Comparison of ENCODE assay signal across 30 cellular contexts in genomic region chr6:3076320-3076719, GRCh38. TPM values are rescaled to one million over a fixed set of nuclear protein-coding genes. Genes with fewer than 3 reads are reported as not detected.
DNase-seq lines count a peak whose midpoint lies in the region; ATAC-seq, FAIRE-seq and TF ChIP-seq lines count a peak whose summit lies in the region.
"Had no signal": no experiment of that assay in that cellular context is flagged by ENCODE, and none has a peak within 500 bp of the region (broad histone marks: within the 10 kb centered on the region; RNA-seq: fewer than 3 reads in every experiment).

No MANE protein-coding gene starts in this region.

- no peak for ATAC-seq in HepG2
- ATAC-seq in right lobe of liver: no peak
- no peak for ATAC-seq in central memory CD8-positive, alpha-beta T cell (replicated peaks; ENCODE audit: extremely low read depth, poor library complexity, severe bottlenecking)
- no peak for ATAC-seq in stimulated activated effector memory CD8-positive, alpha-beta T cell treated with anti-CD3 and anti-CD28 coated beads, Interleukin-12 subunit alpha, Interleukin-12 subunit beta, amount 100 ng/mL, for 72 hours
- ATAC-seq in HG03565 (IDR thresholded peaks at IDR 0.05; ENCODE audit: unreplicated experiment): no peak
- ATAC-seq: Right ventricle myocardium inferior had no signal

- H3K9me3 ChIP-seq in HepG2 (ENCODE audit: low read length) (no peaks in the 10 kb centered on the region), right lobe of liver (no peaks in the 10 kb centered on the region), Loucy (ENCODE audit: insufficient read depth, low read depth, low read length) (no peaks in the 10 kb centered on the region)
- H3K9me3 ChIP-seq in effector memory CD4-positive, alpha-beta T cell (ENCODE audit: control insufficient read depth, low read length): no peaks in the 10 kb centered on the region
- H3K9me3 ChIP-seq: BE2C, ovary, upper lobe of left lung had no signal

- H2AFZ ChIP-seq in HepG2 (ENCODE audit: low read length): no peak overlapping the region
- no peak overlapping the region for H2AFZ ChIP-seq in Loucy (ENCODE audit: low read length)
- H2AFZ ChIP-seq: PC-9 had no signal

- 89% methylated on average over 3 of the region's 3 CpGs for WGBS in HepG2 (ENCODE audit: low lambda C conversion rate)
- 71% methylated on average over 1 of the region's 3 CpGs for WGBS in right lobe of liver (ENCODE audit: insufficient coverage, low coverage, low lambda C conversion rate, missing lambda C conversion rate)

- H3K27ac ChIP-seq in HepG2 (ENCODE audit: extremely low read length, insufficient read depth, low read length) (peak overlapping the region; percentile 58), right lobe of liver (peak overlapping the region in 1 of 3 donors; percentile 20)
- H3K27ac ChIP-seq in effector memory CD4-positive, alpha-beta T cell (ENCODE audit: insufficient read depth, low read length, poor library complexity, severe bottlenecking): no peak overlapping the region
- H3K27ac ChIP-seq: ovary, PC-9 had no signal

- DNase-seq in HepG2 (ENCODE audit: low spot score) (no peak), right lobe of liver (no peak), germinal center (ENCODE audit: low spot score) (no peak)
- no peak for DNase-seq in central memory CD8-positive, alpha-beta T cell (ENCODE audit: low spot score in 2 of 2)
- no peak for DNase-seq in stimulated activated effector memory CD8-positive, alpha-beta T cell treated with anti-CD3 and anti-CD28 coated beads, Interleukin-12 subunit alpha, Interleukin-12 subunit beta, amount 100 ng/mL, for 72 hours (ENCODE audit: low spot score in 2 of 2)
- DNase-seq in effector memory CD4-positive, alpha-beta T cell: no peak
- DNase-seq: activated CD4-positive, alpha-beta T cell treated with anti-CD3 and anti-CD28 coated beads for 4 hours; activated CD8-positive, alpha-beta memory T cell treated with anti-CD3 and anti-CD28 coated beads, Interleukin-2, amount 10 ng/mL, durations not matched to agents 7 days and 5 days; activated naive CD4-positive, alpha-beta T cell treated with anti-CD3 and anti-CD28 coated beads for 36 hours; activated T-cell treated with anti-CD3 and anti-CD28 coated beads, Interleukin-2, amount 50 U/mL, for 48 hours; amniotic stem cell; BE2C; COR-L47; KBM-7; NCI-H1417; NCI-H2029 treated with DMSO at 0.1 percent for 48 hours; NCI-H526; NK-92 treated with Interleukin-12 subunit alpha and Interleukin-12 subunit beta, amount 100 ng/mL, for 24 hours; ovary; PC-9; stimulated activated naive CD4-positive, alpha-beta T cell; upper lobe of left lung had no signal

- no peak for TF ChIP-seq RAD21 in HepG2 (CRISPR knock-in tag; IDR thresholded peaks at IDR 0.05)

- TF ChIP-seq POLR2A in HepG2 (IDR thresholded peaks at IDR 0.05; ENCODE audit: insufficient read depth in 1 of 2, low read depth in 2 of 2, low read length in 2 of 2): no peak
- no peak for TF ChIP-seq POLR2A in right lobe of liver (IDR thresholded peaks at IDR 0.05)

- peaks cover 78% of the 10 kb centered on the region for H3K4me1 Mint-ChIP-seq in central memory CD8-positive, alpha-beta T cell
- H3K4me1 Mint-ChIP-seq in stimulated activated effector memory CD8-positive, alpha-beta T cell treated with anti-CD3 and anti-CD28 coated beads, Interleukin-12 subunit alpha, Interleukin-12 subunit beta, amount 100 ng/mL, for 72 hours: peaks cover 55% of the 10 kb centered on the region

- intact Hi-C loops in HepG2 (cut with micrococcal nuclease; ENCODE audit: unreplicated experiment): no loop called here
- intact Hi-C loops in right lobe of liver (cut with DNase I): no loop called here

- no peak overlapping the region for H3K4me2 ChIP-seq in HepG2 (ENCODE audit: low read depth, low read length)
- peak overlapping the region; percentile 67 for H3K4me2 ChIP-seq in Loucy (ENCODE audit: low read depth, low read length, poor library complexity, severe bottlenecking)
- H3K4me2 ChIP-seq: PC-9 had no signal

- H3K27me3 ChIP-seq in HepG2 (ENCODE audit: control insufficient read depth in 1 of 2, insufficient read depth in 2 of 2, low read length in 2 of 2): no peaks in the 10 kb centered on the region
- no peaks in the 10 kb centered on the region for H3K27me3 ChIP-seq in right lobe of liver
- no peaks in the 10 kb centered on the region for H3K27me3 ChIP-seq in Loucy (ENCODE audit: insufficient read depth, low read length, poor library complexity, severe bottlenecking)
- no peaks in the 10 kb centered on the region for H3K27me3 ChIP-seq in effector memory CD4-positive, alpha-beta T cell (replicated peaks; ENCODE audit: control insufficient read depth, insufficient read depth, low read length, poor library complexity, severe bottlenecking)
- H3K27me3 ChIP-seq: BE2C, ovary, upper lobe of left lung had no signal

- CTCF ChIA-PET in HepG2 (lab: Yijun Ruan, JAX; ENCODE audit: low intra/inter-chr PET ratio, low total read pairs): no interaction called here

- H4K20me1 ChIP-seq in HepG2 (ENCODE audit: insufficient read depth, low read length) (no peaks in the 10 kb centered on the region), Loucy (ENCODE audit: insufficient read depth, low read length, poor library complexity, severe bottlenecking) (peaks cover 29% of the 10 kb centered on the region)

- TF ChIP-seq EP300 in HepG2 (IDR thresholded peaks at IDR 0.05; ENCODE audit: low read depth in 2 of 2, low read length in 2 of 2) (no peak), HepG2 (CRISPR knock-in tag; IDR thresholded peaks at IDR 0.05; ENCODE audit: borderline replicate concordance) (no peak)

- H3K27me3 Mint-ChIP-seq in central memory CD8-positive, alpha-beta T cell: no peaks in the 10 kb centered on the region
- H3K27me3 Mint-ChIP-seq: activated CD8-positive, alpha-beta memory T cell treated with anti-CD3 and anti-CD28 coated beads, Interleukin-2, amount 10 ng/mL, durations not matched to agents 7 days and 5 days; brain had no signal

- POLR2A ChIA-PET in HepG2 (lab: Yijun Ruan, JAX): interaction anchor here (1.8 to 2.6 kb wide), 2 partner anchors 13 to 42 kb away, joined by 7 to 8 read pairs; partner anchors contain the start of gene BPHL

- no peaks in the 10 kb centered on the region for H3K9me2 ChIP-seq in Loucy (replicated peaks; ENCODE audit: low read depth, low read length)

- FAIRE-seq in HepG2 (lab: Jason Lieb, UNC): peak; percentile 51
- FAIRE-seq: endothelial cell of umbilical vein, frontal cortex had no signal

- no peaks in the 10 kb centered on the region for H3K9me3 Mint-ChIP-seq in central memory CD8-positive, alpha-beta T cell
- no peaks in the 10 kb centered on the region for H3K9me3 Mint-ChIP-seq in stimulated activated effector memory CD8-positive, alpha-beta T cell treated with anti-CD3 and anti-CD28 coated beads, Interleukin-12 subunit alpha, Interleukin-12 subunit beta, amount 100 ng/mL, for 72 hours
- H3K9me3 Mint-ChIP-seq: activated naive CD4-positive, alpha-beta T cell treated with anti-CD3 and anti-CD28 coated beads for 36 hours; neural crest cell had no signal

- H3K4me3 Mint-ChIP-seq in central memory CD8-positive, alpha-beta T cell: peak overlapping the region; percentile 61
- H3K4me3 Mint-ChIP-seq in stimulated activated effector memory CD8-positive, alpha-beta T cell treated with anti-CD3 and anti-CD28 coated beads, Interleukin-12 subunit alpha, Interleukin-12 subunit beta, amount 100 ng/mL, for 72 hours: peak overlapping the region; percentile 51
- H3K4me3 Mint-ChIP-seq: activated naive CD4-positive, alpha-beta T cell treated with anti-CD3 and anti-CD28 coated beads for 36 hours; neural crest cell had no signal

- no TSS peak for BruUV-seq in HepG2 (replicated peaks; lab: Mats Ljungman, UMichigan)

- in situ Hi-C loops in HepG2 (cut with HindIII; ENCODE audit: extremely low pct_ligation_motif_present, low pct_unique_long_range_greater_than_20kb): no loop called here

- H3K79me2 ChIP-seq in HepG2 (ENCODE audit: insufficient read depth, low read length): peaks cover 47% of the 10 kb centered on the region
- peaks cover 66% of the 10 kb centered on the region for H3K79me2 ChIP-seq in Loucy (ENCODE audit: insufficient read depth, low read length)

- H3K9ac ChIP-seq in HepG2 (ENCODE audit: insufficient read depth, low read depth, low read length) (no peak overlapping the region), Loucy (ENCODE audit: low read depth, low read length, poor library complexity, severe bottlenecking) (no peak overlapping the region)

- peak overlapping the region; percentile 89 for H3K27ac Mint-ChIP-seq in central memory CD8-positive, alpha-beta T cell (ENCODE audit: low read depth)
- peak overlapping the region; percentile 90 for H3K27ac Mint-ChIP-seq in stimulated activated effector memory CD8-positive, alpha-beta T cell treated with anti-CD3 and anti-CD28 coated beads, Interleukin-12 subunit alpha, Interleukin-12 subunit beta, amount 100 ng/mL, for 72 hours

- peaks cover 48% of the 10 kb centered on the region for H3K36me3 Mint-ChIP-seq in central memory CD8-positive, alpha-beta T cell (ENCODE audit: insufficient read depth)
- H3K36me3 Mint-ChIP-seq in stimulated activated effector memory CD8-positive, alpha-beta T cell treated with anti-CD3 and anti-CD28 coated beads, Interleukin-12 subunit alpha, Interleukin-12 subunit beta, amount 100 ng/mL, for 72 hours: peaks cover 74% of the 10 kb centered on the region

- no peak for TF ChIP-seq CTCF in HepG2 (CRISPR knock-in tag; IDR thresholded peaks at IDR 0.05)
- TF ChIP-seq CTCF in right lobe of liver (IDR thresholded peaks at IDR 0.05): no peak
- no peak for TF ChIP-seq CTCF in Loucy (conservative IDR thresholded peaks at IDR 0.05; ENCODE audit: low read length)

- no peak overlapping the region for H3K4me3 ChIP-seq in HepG2 (replicated peaks in 1 of 3; ENCODE audit: insufficient read depth in 1 of 3, low read depth in 2 of 3, low read length in 3 of 3)
- no peak overlapping the region for H3K4me3 ChIP-seq in right lobe of liver
- no peak overlapping the region for H3K4me3 ChIP-seq in Loucy (ENCODE audit: low read length, poor library complexity, severe bottlenecking)
- H3K4me3 ChIP-seq in effector memory CD4-positive, alpha-beta T cell (ENCODE audit: insufficient read depth, low read depth, low read length, poor library complexity, severe bottlenecking): no peak overlapping the region
- H3K4me3 ChIP-seq: ovary, PC-9, skin epidermis, upper lobe of left lung had no signal

- H3K36me3 ChIP-seq in HepG2 (replicated peaks in 1 of 2; ENCODE audit: control insufficient read depth in 1 of 2, insufficient read depth in 2 of 2, low read length in 2 of 2) (peaks cover 17 to 45% of the 10 kb centered on the region in 2 experiments), right lobe of liver (peaks cover 5 to 37% (median 18%) of the 10 kb centered on the region in 4 donors), Loucy (ENCODE audit: insufficient read depth, low read length) (peaks cover 46% of the 10 kb centered on the region)
- peaks cover 57% of the 10 kb centered on the region for H3K36me3 ChIP-seq in effector memory CD4-positive, alpha-beta T cell (ENCODE audit: control insufficient read depth, insufficient read depth, low read length)
- H3K36me3 ChIP-seq: BE2C, ovary had no signal

- H3F3A ChIP-seq in Loucy (ENCODE audit: low read depth): no peaks in the 10 kb centered on the region

- H3K4me1 ChIP-seq in HepG2 (ENCODE audit: insufficient read depth, low read length) (peaks cover 28% of the 10 kb centered on the region), right lobe of liver (peaks cover 0 to 30% (median 4%) of the 10 kb centered on the region in 4 donors), Loucy (ENCODE audit: insufficient read depth, low read length, poor library complexity, severe bottlenecking) (peaks cover 20% of the 10 kb centered on the region)
- peaks cover 14% of the 10 kb centered on the region for H3K4me1 ChIP-seq in effector memory CD4-positive, alpha-beta T cell (ENCODE audit: control insufficient read depth, insufficient read depth, low read length, poor library complexity, severe bottlenecking)
- H3K4me1 ChIP-seq: BE2C had no signal

RNA-seq across cellular contexts. Expression of gene RIPK1, which starts 8.0 kb away (rescaled TPM):
- total RNA-seq in HepG2 (2016; rRNA removed; fragmentation: Illumina TruSeq; extraction: Trizol) (10.3 and 15.0 TPM in 2 replicates), right lobe of liver (10 to 100 TPM; 13.9 to 17.6 (median 16.6) TPM)
- 4.5 and 4.9 TPM in 2 replicates for total RNA-seq in HepG2 (2016; cell fraction: cytosol; rRNA removed; fragmentation: Illumina TruSeq; extraction: Trizol; ENCODE audit: low read depth)
- 10.6 and 13.6 TPM in 2 replicates for total RNA-seq in HepG2 (2016; cell fraction: insoluble cytoplasmic fraction; rRNA removed; fragmentation: Illumina TruSeq; extraction: Trizol)
- 5.4 and 6.4 TPM in 2 replicates for total RNA-seq in HepG2 (2016; cell fraction: membrane; rRNA removed; fragmentation: Illumina TruSeq; extraction: Trizol)
- 7.4 and 9.7 TPM in 2 replicates for total RNA-seq in HepG2 (2016; cell fraction: nucleus; rRNA removed; fragmentation: Illumina TruSeq; extraction: Trizol)
- 9.0 and 10.7 TPM in 2 replicates for polyA plus RNA-seq in HepG2 (2011; rRNA removed)
- polyA plus RNA-seq in HepG2 (2011; cell fraction: cytosol; rRNA removed): 6.2 and 9.2 TPM in 2 replicates
- 9.5 and 13.1 TPM in 2 replicates for polyA plus RNA-seq in HepG2 (2011; cell fraction: nucleus; rRNA removed)
- 7.6 and 10.8 TPM in 2 replicates for polyA plus RNA-seq in HepG2 (2012)
- polyA plus RNA-seq in HepG2 (2016; cell fraction: cytosol; fragmentation: Illumina TruSeq; extraction: Trizol; ENCODE audit: low read depth): 0.89 and 0.95 TPM in 2 replicates
- 11.8 and 12.1 TPM in 2 replicates for polyA plus RNA-seq in HepG2 (2016; cell fraction: insoluble cytoplasmic fraction; fragmentation: Illumina TruSeq; extraction: Trizol; ENCODE audit: low read depth)
- polyA plus RNA-seq in HepG2 (2016; cell fraction: membrane; fragmentation: Illumina TruSeq; extraction: Trizol; ENCODE audit: low read depth): 2.3 and 2.7 TPM in 2 replicates
- polyA plus RNA-seq in HepG2 (2016; cell fraction: nucleus; fragmentation: Illumina TruSeq; extraction: Trizol; ENCODE audit: insufficient read depth, low read depth): 19.4 and 21.2 TPM in 2 replicates
- 5.4 and 9.3 TPM in 2 replicates for polyA minus RNA-seq in HepG2 (2011; rRNA and poly(A)+ RNA removed; ENCODE audit: low replicate concordance)
- 5.8 and 8.9 TPM in 2 replicates for polyA minus RNA-seq in HepG2 (2011; cell fraction: cytosol; rRNA and poly(A)+ RNA removed)
- polyA minus RNA-seq in HepG2 (2011; cell fraction: nucleus; rRNA and poly(A)+ RNA removed): 8.9 and 13.7 TPM in 2 replicates

RNA-seq across cellular contexts. Expression of gene BPHL, which starts 42.2 kb away (rescaled TPM):
- total RNA-seq in HepG2 (2016; rRNA removed; fragmentation: Illumina TruSeq; extraction: Trizol) (39.5 and 48.6 TPM in 2 replicates), right lobe of liver (100 to 1,000 TPM in 2 of 6 experiments, 10 to 100 TPM in 4; 30.4 to 142 (median 68.6) TPM)
- total RNA-seq in HepG2 (2016; cell fraction: cytosol; rRNA removed; fragmentation: Illumina TruSeq; extraction: Trizol; ENCODE audit: low read depth): 13.0 and 14.5 TPM in 2 replicates
- 42.3 and 49.9 TPM in 2 replicates for total RNA-seq in HepG2 (2016; cell fraction: insoluble cytoplasmic fraction; rRNA removed; fragmentation: Illumina TruSeq; extraction: Trizol)
- 29.2 and 32.0 TPM in 2 replicates for total RNA-seq in HepG2 (2016; cell fraction: membrane; rRNA removed; fragmentation: Illumina TruSeq; extraction: Trizol)
- total RNA-seq in HepG2 (2016; cell fraction: nucleus; rRNA removed; fragmentation: Illumina TruSeq; extraction: Trizol): 25.4 and 25.5 TPM in 2 replicates
- 35.6 and 37.8 TPM in 2 replicates for polyA plus RNA-seq in HepG2 (2011; rRNA removed)
- 25.0 and 32.1 TPM in 2 replicates for polyA plus RNA-seq in HepG2 (2011; cell fraction: cytosol; rRNA removed)
- 31.4 and 44.9 TPM in 2 replicates for polyA plus RNA-seq in HepG2 (2011; cell fraction: nucleus; rRNA removed)
- 33.2 and 56.4 TPM in 2 replicates for polyA plus RNA-seq in HepG2 (2012)
- 12.2 and 18.6 TPM in 2 replicates for polyA plus RNA-seq in HepG2 (2016; cell fraction: cytosol; fragmentation: Illumina TruSeq; extraction: Trizol; ENCODE audit: low read depth)
- polyA plus RNA-seq in HepG2 (2016; cell fraction: insoluble cytoplasmic fraction; fragmentation: Illumina TruSeq; extraction: Trizol; ENCODE audit: low read depth): 57.7 and 60.4 TPM in 2 replicates
- 24.1 and 29.1 TPM in 2 replicates for polyA plus RNA-seq in HepG2 (2016; cell fraction: membrane; fragmentation: Illumina TruSeq; extraction: Trizol; ENCODE audit: low read depth)
- polyA plus RNA-seq in HepG2 (2016; cell fraction: nucleus; fragmentation: Illumina TruSeq; extraction: Trizol; ENCODE audit: insufficient read depth, low read depth): 40.4 and 41.8 TPM in 2 replicates
- polyA minus RNA-seq in HepG2 (2011; rRNA and poly(A)+ RNA removed; ENCODE audit: low replicate concordance): 7.2 and 21.2 TPM in 2 replicates
- 12.7 and 16.3 TPM in 2 replicates for polyA minus RNA-seq in HepG2 (2011; cell fraction: cytosol; rRNA and poly(A)+ RNA removed)
- 34.6 and 42.1 TPM in 2 replicates for polyA minus RNA-seq in HepG2 (2011; cell fraction: nucleus; rRNA and poly(A)+ RNA removed)
